ENCODE assay signal across 4 cellular contexts in genomic region chr21:41098076-41098475, GRCh38.
"Had no signal": no experiment of that assay in that cellular context is flagged by ENCODE, and none has a peak within 500 bp of the region (broad histone marks: within the 10 kb centered on the region; RNA-seq: fewer than 3 reads in every experiment).

No MANE protein-coding gene starts in this region.

- DNase-seq: IMR-90, Karpas-422, KBM-7, KG1 had no signal
